Comparison of ENCODE assay signal across 1 cellular context in genomic region chr18:77102246-77103040, GRCh38.
TF ChIP-seq lines count a peak whose summit lies in the region.

No MANE protein-coding gene starts in this region.

TF ChIP-seq in HEK293, 187 proteins besides CTCF, POLR2A, EP300 and RAD21 (continued from another document):
- peak; percentile 74 for TF ChIP-seq HIC1 (tag by site-specific recombination; IDR thresholded peaks at IDR 0.05)
- peak; percentile 28; the same call in 1 of the 2 replicates for TF ChIP-seq ZEB2 (tag by site-specific recombination; IDR thresholded peaks at IDR 0.05)
